ENCODE assay signal across 8 cellular contexts in genomic region chr17:1590031-1590746, GRCh38. TPM values are rescaled to one million over a fixed set of nuclear protein-coding genes. Genes with fewer than 3 reads are reported as not detected.
DNase-seq lines count a peak whose midpoint lies in the region; ATAC-seq and TF ChIP-seq lines count a peak whose summit lies in the region.

No MANE protein-coding gene starts in this region.

- H3K36me3 ChIP-seq in thyroid gland, result peaks cover 4 to 15% of the 10 kb centered on the region in 2 donors

- no peaks in the 10 kb centered on the region for H3K9me3 ChIP-seq in thyroid gland

- 40 to 79% methylated on average over 7 to 15 of the region's 19 CpGs for WGBS in thyroid gland, 2 donors

- no peak for ATAC-seq in HG03565 (IDR thresholded peaks at IDR 0.05; ENCODE audit: unreplicated experiment)

- TF ChIP-seq CTCF in AG09309 (IDR thresholded peaks at IDR 0.05; ENCODE audit: control insufficient read depth, insufficient read depth, low read depth, low read length, missing control alignments) (no peak), thyroid gland (IDR thresholded peaks at IDR 0.05) (no peak)

- H3K27me3 ChIP-seq in thyroid gland, result no peaks in the 10 kb centered on the region

- peaks cover 0 to 20% of the 10 kb centered on the region in 2 donors for H3K4me1 ChIP-seq in thyroid gland

- peak overlapping the region in 1 of 3 donors; percentile 41 for H3K27ac ChIP-seq in thyroid gland

- peak; percentile 45 for DNase-seq in AG09309 (ENCODE audit: low read depth)
- DNase-seq in HPDE6-E6E7 (ENCODE audit: extremely low spot score), result peak; percentile 97
- DNase-seq in amniotic stem cell (lab: John Stamatoyannopoulos, UW), result peak; percentile 74
- peak; percentile 64 for DNase-seq in iPS-NIHi7 (ENCODE audit: extremely low spot score)
- peak; percentile 25 to 38 for DNase-seq in thyroid gland
- DNase-seq in hippocampal formation (lab: John Stamatoyannopoulos, UW), result no peak
- no peak for DNase-seq in DMS 273 treated with DMSO at 0.1 percent for 48 hours (lab: John Stamatoyannopoulos, UW)

- H3K4me3 ChIP-seq in AG09309 (ENCODE audit: control insufficient read depth, low read depth, low read length) (no peak overlapping the region), thyroid gland (replicated peaks in 1 of 3) (no peak overlapping the region)

- no peak for TF ChIP-seq POLR2A in thyroid gland (IDR thresholded peaks at IDR 0.05)

- intact Hi-C loops in thyroid gland (cut with DNase I), result no loop called here

RNA-seq across cellular contexts. Expression of gene PITPNA, which starts 27.6 kb away (rescaled TPM):
- 10 to 100 TPM; 49.9 to 64.7 (median 54.2) TPM for total RNA-seq in thyroid gland

RNA-seq across cellular contexts. Expression of gene SLC43A2, which starts 38.4 kb away (rescaled TPM):
- total RNA-seq in thyroid gland, result 10 to 100 TPM; 17.5 to 28.2 (median 23.9) TPM

RNA-seq across cellular contexts. Expression of gene SCARF1, which starts 55.3 kb away (rescaled TPM):
- total RNA-seq in thyroid gland, result 10 to 100 TPM; 31.6 to 52.0 (median 35.5) TPM

RNA-seq across cellular contexts. Expression of gene RILP, which starts 59.5 kb away (rescaled TPM):
- 100 to 1,000 TPM in 3 of 4 donors, 10 to 100 TPM in 1; 67.5 to 140 (median 124) TPM for total RNA-seq in thyroid gland

Comparison
In these comparisons a context has a peak if more than half of its experiments do, and no peak if none do; other contexts are left out.
1. DNase-seq: peak in AG09309 (single experiment), HPDE6-E6E7 (single experiment), amniotic stem cell (single experiment), iPS-NIHi7 (single experiment) and thyroid gland (2 of 2); none in hippocampal formation (0 of 2) and DMS 273 treated with DMSO at 0.1 percent for 48 hours (single experiment).